15 cellular contexts compared by ENCODE assay signal in genomic region chr2:28802975-28803429, GRCh38. TPM values are rescaled to one million over a fixed set of nuclear protein-coding genes. Genes with fewer than 3 reads are reported as not detected.
A peak's percentile ranks its signal among the peaks of the same experiment; 100 is the strongest.
DNase-seq lines count a peak whose midpoint lies in the region; ATAC-seq and TF ChIP-seq lines count a peak whose summit lies in the region.
"Had no signal": no experiment of that assay in that cellular context is flagged by ENCODE, and none has a peak within 500 bp of the region (broad histone marks: within the 10 kb centered on the region; RNA-seq: fewer than 3 reads in every experiment).

No MANE protein-coding gene starts in this region.

- H3K4me1 ChIP-seq in right cardiac atrium (ENCODE audit: control insufficient read depth, insufficient read depth, low read length) (no peaks in the 10 kb centered on the region), adipocyte (ENCODE audit: control insufficient read depth, insufficient read depth, low read length) (peaks cover 30% of the 10 kb centered on the region), gastroesophageal sphincter (peaks cover 0 to 35% (median 12%) of the 10 kb centered on the region in 3 donors), vagina (peaks cover 19% of the 10 kb centered on the region)
- H3K4me1 ChIP-seq: BLaER1 treated with 17β-estradiol and CSF1 and Interleukin-3, amounts not matched to agents 10 nM and 100 nM had no signal

- H3K36me3 ChIP-seq in adipocyte (ENCODE audit: control insufficient read depth, insufficient read depth, low read length, severe bottlenecking) (peaks cover 53% of the 10 kb centered on the region), gastroesophageal sphincter (peaks cover 0 to 79% of the 10 kb centered on the region in 2 donors), vagina (peaks cover 0 to 26% of the 10 kb centered on the region in 2 donors)

- DNase-seq in right cardiac atrium: peak in 1 of 3 donors; percentile 63
- no peak for DNase-seq in Right ventricle myocardium superior
- DNase-seq in adipocyte (ENCODE audit: low read depth): peak; percentile 48
- DNase-seq in vagina (ENCODE audit: extremely low spot score in 2 of 2): no peak
- no peak for DNase-seq in GM10266 (ENCODE audit: extremely low spot score)
- no peak for DNase-seq in SK-N-DZ (ENCODE audit: low spot score)
- no peak for DNase-seq in HEK293T (ENCODE audit: extremely low spot score)
- DNase-seq: activated gamma-delta T cell; GF-D8; left cardiac atrium; MM.1S; OCI-M1; stimulated activated CD4-positive, alpha-beta T cell treated with anti-CD3 and anti-CD28 coated beads, Interleukin-15, amount 100 ng/mL, for 24 hours had no signal

- TF ChIP-seq EP300 in gastroesophageal sphincter (IDR thresholded peaks at IDR 0.05): no peak

- TF ChIP-seq POLR2A in gastroesophageal sphincter (IDR thresholded peaks at IDR 0.05) (no peak), vagina (IDR thresholded peaks at IDR 0.05) (no peak)

- no peaks in the 10 kb centered on the region for H3K27me3 ChIP-seq in right cardiac atrium (ENCODE audit: control insufficient read depth, insufficient read depth)
- no peaks in the 10 kb centered on the region for H3K27me3 ChIP-seq in adipocyte (replicated peaks; ENCODE audit: control insufficient read depth, insufficient read depth, low read length)
- H3K27me3 ChIP-seq in gastroesophageal sphincter: no peaks in the 10 kb centered on the region
- no peaks in the 10 kb centered on the region for H3K27me3 ChIP-seq in vagina
- H3K27me3 ChIP-seq: BLaER1 treated with 17β-estradiol and CSF1 and Interleukin-3, amounts not matched to agents 10 nM and 100 nM had no signal

- peak overlapping the region; percentile 20 for H3K9ac ChIP-seq in adipocyte (ENCODE audit: low read length)
- H3K9ac ChIP-seq: BLaER1 treated with 17β-estradiol and CSF1 and Interleukin-3, amounts not matched to agents 10 nM and 100 nM had no signal

- no peak overlapping the region for H3K4me3 ChIP-seq in right cardiac atrium (ENCODE audit: low read length)
- H3K4me3 ChIP-seq in adipocyte (ENCODE audit: low read length): no peak overlapping the region
- H3K4me3 ChIP-seq in gastroesophageal sphincter: no peak overlapping the region
- H3K4me3 ChIP-seq in vagina: no peak overlapping the region
- H3K4me3 ChIP-seq: BLaER1 treated with 17β-estradiol and CSF1 and Interleukin-3, amounts not matched to agents 10 nM and 100 nM had no signal

- ATAC-seq in right cardiac atrium: peak; percentile 41 to 48
- no peak for ATAC-seq in Right ventricle myocardium superior (ENCODE audit: poor library complexity)
- ATAC-seq in gastroesophageal sphincter: no peak
- ATAC-seq: left cardiac atrium had no signal

- H3K9me3 ChIP-seq in right cardiac atrium (ENCODE audit: control insufficient read depth, low read length): no peaks in the 10 kb centered on the region
- no peaks in the 10 kb centered on the region for H3K9me3 ChIP-seq in adipocyte (ENCODE audit: control insufficient read depth, low read length)
- no peaks in the 10 kb centered on the region for H3K9me3 ChIP-seq in gastroesophageal sphincter
- no peaks in the 10 kb centered on the region for H3K9me3 ChIP-seq in vagina
- H3K9me3 ChIP-seq: BLaER1 treated with 17β-estradiol and CSF1 and Interleukin-3, amounts not matched to agents 10 nM and 100 nM had no signal

- POLR2A ChIA-PET in HEK293T (lab: Yijun Ruan, JAX): no interaction called here

- no peak overlapping the region for H3K27ac ChIP-seq in right cardiac atrium (ENCODE audit: low read length)
- H3K27ac ChIP-seq in gastroesophageal sphincter: peak overlapping the region; percentile 38 to 64 (median 55)
- H3K27ac ChIP-seq in vagina: peak overlapping the region; percentile 43

- 75% methylated on average over 4 of the region's 4 CpGs for WGBS in right cardiac atrium
- WGBS in gastroesophageal sphincter (ENCODE audit: low coverage in 1 of 2), 2 donors: 40 to 45% methylated on average over 3 to 4 of the region's 4 CpGs

- TF ChIP-seq CTCF in gastroesophageal sphincter (IDR thresholded peaks at IDR 0.05): no peak
- no peak for TF ChIP-seq CTCF in vagina (IDR thresholded peaks at IDR 0.05)
- TF ChIP-seq CTCF in GM10266 (IDR thresholded peaks at IDR 0.05; ENCODE audit: control insufficient read depth, insufficient read depth, low read depth, missing control alignments): no peak

- CTCF ChIA-PET in HEK293T (lab: Yijun Ruan, JAX): interaction anchor here (0.6 kb wide), 1 partner anchor 8 kb away, joined by 3 read pairs; no protein-coding TSS in a partner anchor

- intact Hi-C loops in right cardiac atrium (cut with DNase I) (no loop called here), Right ventricle myocardium superior (cut with DNase I) (no loop called here), vagina (cut with DNase I) (no loop called here)

TF ChIP-seq in HEK293T, 16 proteins besides CTCF, POLR2A, EP300 and RAD21:
- TF ChIP-seq SUZ12 (IDR thresholded peaks at IDR 0.05): no peak
- no peak for TF ChIP-seq NFRKB (IDR thresholded peaks at IDR 0.05)

RNA-seq across cellular contexts. Expression of gene SPDYA, which starts 7.6 kb away (rescaled TPM):
- 1 to 10 TPM in 1 of 4 donors, under 1 TPM in 1, not detected in 2; 0.56 to 1.3 TPM for total RNA-seq in right cardiac atrium
- polyA plus RNA-seq in right cardiac atrium: 0.27 TPM
- total RNA-seq in Right ventricle myocardium superior: 0.24 TPM
- total RNA-seq in gastroesophageal sphincter: 1 to 10 TPM; 1.0 to 3.9 (median 2.1) TPM
- total RNA-seq in vagina: 5.2 TPM
- polyA plus RNA-seq in SK-N-DZ (2014; cell fraction: cytosol; rRNA removed): 0.08 TPM in 1 of 2 replicates, not detected in the other
- polyA plus RNA-seq in SK-N-DZ (2014; cell fraction: nucleus; rRNA removed): 0.08 and 1.3 TPM in 2 replicates

RNA-seq across cellular contexts. Expression of gene PPP1CB, which starts 51.4 kb away (rescaled TPM):
- total RNA-seq in right cardiac atrium: 100 to 1,000 TPM; 368 to 417 (median 381) TPM
- polyA plus RNA-seq in right cardiac atrium: 126 TPM
- total RNA-seq in Right ventricle myocardium superior: 429 TPM
- 1,000 to 10,000 TPM in 1 of 4 donors, 100 to 1,000 TPM in 3; 524 to 1,194 (median 837) TPM for total RNA-seq in gastroesophageal sphincter
- 236 TPM for total RNA-seq in vagina
- 57.9 and 61.4 TPM in 2 replicates for polyA plus RNA-seq in SK-N-DZ (2014; cell fraction: cytosol; rRNA removed)
- polyA plus RNA-seq in SK-N-DZ (2014; cell fraction: nucleus; rRNA removed): 30.6 and 33.5 TPM in 2 replicates

Comparison
In these comparisons a context has a peak if more than half of its experiments do, and no peak if none do; other contexts are left out.
1. ATAC-seq: peak in right cardiac atrium (2 of 2); none in Right ventricle myocardium superior (single experiment) and gastroesophageal sphincter (single experiment).